28 cellular contexts compared by ENCODE assay signal in the genomic region with DNA sequence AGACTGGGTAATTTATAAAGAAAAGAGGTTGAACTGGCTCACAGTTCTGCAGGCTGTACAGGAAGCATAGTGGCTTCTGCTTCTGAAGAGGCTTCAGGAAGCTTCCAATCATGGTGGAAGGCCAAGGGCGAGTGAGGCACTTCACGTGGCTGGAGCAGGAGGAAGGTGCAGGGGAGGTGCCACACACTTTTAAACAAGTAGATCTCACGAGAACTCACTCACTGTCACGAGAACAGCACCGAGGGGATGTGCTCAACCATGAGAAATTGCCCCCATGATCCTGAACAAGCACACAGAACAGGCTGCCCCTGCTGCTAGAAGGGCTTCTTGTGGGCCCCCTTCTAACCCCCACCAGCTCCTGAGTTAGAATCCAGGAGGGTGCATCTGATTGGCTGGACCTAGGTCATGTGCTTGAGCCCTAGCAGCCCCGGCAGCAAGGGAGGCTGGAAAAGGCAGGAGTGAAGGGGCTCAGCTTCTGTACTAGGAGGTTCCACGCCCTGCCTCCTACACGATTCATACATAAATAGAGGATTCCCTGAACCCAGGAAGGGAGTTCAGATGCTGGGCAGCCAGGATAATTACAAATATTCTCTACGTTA.
"Had no signal": no experiment of that assay in that cellular context is flagged by ENCODE, and none has a peak within 500 bp of the region (broad histone marks: within the 10 kb centered on the region; RNA-seq: fewer than 3 reads in every experiment).

No MANE protein-coding gene starts in this region.

- H3K9me3 ChIP-seq: adrenal gland, body of pancreas, esophagus squamous epithelium, right atrium auricular region, testis, transverse colon had no signal

- H3K4me1 ChIP-seq: adrenal gland, body of pancreas, esophagus squamous epithelium, right atrium auricular region, testis had no signal

- ATAC-seq: activated CD4-positive, alpha-beta T cell treated with anti-CD3 and anti-CD28 coated beads for 36 hours; activated CD8-positive, alpha-beta memory T cell treated with anti-CD3 and anti-CD28 coated beads, Interleukin-2, amount 10 ng/mL, durations not matched to agents 7 days and 5 days; activated CD8-positive, alpha-beta T cell treated with anti-CD3 and anti-CD28 coated beads, Interleukin-2, amount 10 ng/mL, durations not matched to agents 7 days and 5 days; activated T-cell treated with anti-CD3 and anti-CD28 coated beads, Interleukin-2, amount 50 U/mL, for 72 hours; body of pancreas; heart right ventricle; left ventricle myocardium superior; stimulated activated naive CD8-positive, alpha-beta T cell treated with anti-CD3 and anti-CD28 coated beads, Interleukin-15, Interleukin-2, amounts not matched to agents 100 U/mL and 50 U/mL, for 24 hours; T-cell had no signal

- H3K27ac ChIP-seq: adrenal gland, body of pancreas, esophagus squamous epithelium, heart right ventricle, right atrium auricular region, spleen, testis had no signal

- H3K36me3 ChIP-seq: adrenal gland, esophagus squamous epithelium, heart right ventricle, right atrium auricular region, spleen, transverse colon had no signal

- FAIRE-seq: colon had no signal

- H3K27me3 ChIP-seq: body of pancreas, esophagus squamous epithelium, heart right ventricle, right atrium auricular region, spleen, testis had no signal

- H3K4me3 ChIP-seq: adrenal gland, body of pancreas, esophagus squamous epithelium, heart right ventricle, right atrium auricular region, spleen, testis, transverse colon had no signal

- DNase-seq: activated CD4-positive, alpha-beta T cell treated with anti-CD3 and anti-CD28 coated beads for 36 hours; activated CD4-positive, CD25-positive, alpha-beta regulatory T cell; activated CD8-positive, alpha-beta memory T cell treated with anti-CD3 and anti-CD28 coated beads, Interleukin-2, amount 10 ng/mL, durations not matched to agents 7 days and 5 days; activated CD8-positive, alpha-beta T cell treated with anti-CD3 and anti-CD28 coated beads, Interleukin-2, amount 10 ng/mL, durations not matched to agents 7 days and 5 days; activated effector memory CD4-positive, alpha-beta T cell treated with Interleukin-2 at 50 U/mL for 16 hours; activated naive CD4-positive, alpha-beta T cell treated with anti-CD3 and anti-CD28 coated beads for 36 hours; activated naive CD8-positive, alpha-beta T cell treated with anti-CD3 and anti-CD28 coated beads for 36 hours; activated T-cell treated with anti-CD3 and anti-CD28 coated beads for 4 hours; activated T-cell treated with anti-CD3 and anti-CD28 coated beads, Interleukin-2, amount 50 U/mL, for 72 hours; adrenal gland; aorta; body of pancreas; dermis blood vessel endothelial cell; effector CD4-positive, alpha-beta T cell; esophagus squamous epithelium; foreskin melanocyte; heart right ventricle; islet precursor cell; left ventricle myocardium superior; mammary epithelial cell; naive B cell; spleen; stimulated activated naive CD8-positive, alpha-beta T cell treated with anti-CD3 and anti-CD28 coated beads, Interleukin-15, Interleukin-2, amounts not matched to agents 100 U/mL and 50 U/mL, for 24 hours; T-cell; testis; transverse colon had no signal
